ENCODE assay signal across 16 cellular contexts in the genomic region with DNA sequence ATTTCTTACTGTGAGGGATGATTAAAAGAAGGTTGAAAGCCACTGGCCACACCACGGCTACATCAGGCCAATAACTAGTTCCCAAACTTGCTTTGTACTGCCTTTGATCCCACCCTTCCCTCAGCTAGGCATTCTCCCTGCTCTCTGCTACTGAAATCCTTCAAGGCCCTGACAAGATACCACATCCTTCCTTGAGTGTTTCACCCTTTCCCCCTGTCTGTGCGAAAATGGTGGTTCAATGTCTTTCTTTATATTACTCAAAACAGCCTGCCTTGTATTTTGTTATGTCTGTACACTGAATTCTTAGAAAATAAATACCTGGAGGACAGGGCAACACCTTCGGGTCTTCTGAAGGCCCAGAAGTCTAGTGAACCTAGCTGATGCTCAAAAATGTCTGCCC. TPM values are rescaled to one million over a fixed set of nuclear protein-coding genes. Genes with fewer than 3 reads are reported as not detected.
DNase-seq lines count a peak whose midpoint lies in the region; ATAC-seq and TF ChIP-seq lines count a peak whose summit lies in the region.
"Had no signal": no experiment of that assay in that cellular context is flagged by ENCODE, and none has a peak within 500 bp of the region (broad histone marks: within the 10 kb centered on the region; RNA-seq: fewer than 3 reads in every experiment).

No MANE protein-coding gene starts in this region.

- H3K27ac ChIP-seq in SK-N-SH (ENCODE audit: low read depth in 2 of 2, low read length in 1 of 2) (no peak overlapping the region), parathyroid adenoma (no peak overlapping the region), brain microvascular endothelial cell (no peak overlapping the region)

- no peaks in the 10 kb centered on the region; the same call in 1 of the 2 replicates for H4K20me1 ChIP-seq in SK-N-SH (ENCODE audit: insufficient read depth)
- H4K20me1 ChIP-seq in Loucy (ENCODE audit: insufficient read depth, low read length, poor library complexity, severe bottlenecking) = no peaks in the 10 kb centered on the region

- H3F3A ChIP-seq in SK-N-SH (replicated peaks; ENCODE audit: insufficient read depth) = no peaks in the 10 kb centered on the region
- no peaks in the 10 kb centered on the region; the same call in 1 of the 2 replicates for H3F3A ChIP-seq in Loucy (ENCODE audit: low read depth)

- no peaks in the 10 kb centered on the region for H3K9me3 ChIP-seq in SK-N-SH
- no peaks in the 10 kb centered on the region for H3K9me3 ChIP-seq in Loucy (ENCODE audit: insufficient read depth, low read depth, low read length)
- H3K9me3 ChIP-seq in parathyroid adenoma (ENCODE audit: control insufficient read depth, low read length) = no peaks in the 10 kb centered on the region
- H3K9me3 ChIP-seq: heart right ventricle, testis had no signal

- H3K27ac Mint-ChIP-seq in activated naive CD8-positive, alpha-beta T cell treated with anti-CD3 and anti-CD28 coated beads, Interleukin-2, amount 50 U/mL, for 24 hours = peak overlapping the region; percentile 50

- H3K4me1 ChIP-seq in SK-N-SH (ENCODE audit: control insufficient read depth in 1 of 2, insufficient read depth in 2 of 2, low read depth in 1 of 2, low read length in 1 of 2) (peaks cover 0 to 12% of the 10 kb centered on the region in 2 experiments; a peak in 3 of 4 replicates), Loucy (ENCODE audit: insufficient read depth, low read length, poor library complexity, severe bottlenecking) (peaks cover 43% of the 10 kb centered on the region), parathyroid adenoma (peaks cover 3% of the 10 kb centered on the region)

- no peak for ATAC-seq in SK-N-SH treated with all-trans-retinoic acid at 6 μM for 48 hours
- peak; percentile 7 for ATAC-seq in activated naive CD8-positive, alpha-beta T cell treated with anti-CD3 and anti-CD28 coated beads, Interleukin-2, amount 50 U/mL, for 24 hours
- ATAC-seq in activated CD4-positive, CD25-positive, alpha-beta regulatory T cell treated with anti-CD3 and anti-CD28 coated beads, Interleukin-2, amount 50 U/mL, for 24 hours = no peak

- H3K27me3 ChIP-seq in SK-N-SH (ENCODE audit: insufficient read depth) (no peaks in the 10 kb centered on the region), Loucy (ENCODE audit: insufficient read depth, low read length, poor library complexity, severe bottlenecking) (no peaks in the 10 kb centered on the region), parathyroid adenoma (ENCODE audit: control insufficient read depth, insufficient read depth, low read length) (no peaks in the 10 kb centered on the region), brain microvascular endothelial cell (replicated peaks) (no peaks in the 10 kb centered on the region)
- H3K27me3 ChIP-seq: heart right ventricle, testis had no signal

- H3K4me1 Mint-ChIP-seq in activated naive CD8-positive, alpha-beta T cell treated with anti-CD3 and anti-CD28 coated beads, Interleukin-2, amount 50 U/mL, for 24 hours = peaks cover 59% of the 10 kb centered on the region

- peak overlapping the region; percentile 85 for H2AFZ ChIP-seq in SK-N-SH (ENCODE audit: low read depth)
- H2AFZ ChIP-seq in Loucy (ENCODE audit: low read length) = peak overlapping the region; percentile 91
- H2AFZ ChIP-seq in parathyroid adenoma = peak overlapping the region; percentile 89

- no peak for TF ChIP-seq EP300 in SK-N-SH (IDR thresholded peaks at IDR 0.05; ENCODE audit: borderline replicate concordance in 1 of 2, low read depth in 1 of 2, low read length in 1 of 2)

- in situ Hi-C loops in brain microvascular endothelial cell (cut with HindIII; ENCODE audit: low pct_ligation_motif_present, low sequenced_read_pairs) = no loop called here

- CTCF ChIA-PET in SK-N-SH (lab: Yijun Ruan, JAX) = interaction anchor here (0.8 to 3.3 kb wide), 3 partner anchors 9 to 259 kb away, joined by 4 to 17 read pairs (median 7); a partner anchor contains a TSS

- TF ChIP-seq CTCF in SK-N-SH (IDR thresholded peaks at IDR 0.05) = no peak
- TF ChIP-seq CTCF in Loucy (conservative IDR thresholded peaks at IDR 0.05; ENCODE audit: low read length) = no peak
- no peak for TF ChIP-seq CTCF in parathyroid adenoma (IDR thresholded peaks at IDR 0.05)
- TF ChIP-seq CTCF in brain microvascular endothelial cell (IDR thresholded peaks at IDR 0.05; ENCODE audit: low read depth, low read length, missing control alignments) = no peak

- H3K79me2 ChIP-seq in SK-N-SH (ENCODE audit: insufficient read depth) (peaks cover 32% of the 10 kb centered on the region), Loucy (ENCODE audit: insufficient read depth, low read length) (peaks cover 31% of the 10 kb centered on the region), parathyroid adenoma (no peaks in the 10 kb centered on the region)

- H3K36me3 ChIP-seq in SK-N-SH (replicated peaks in 1 of 2; ENCODE audit: control insufficient read depth in 1 of 2, insufficient read depth in 2 of 2, low read length in 1 of 2) = peaks cover under 1 to 3% of the 10 kb centered on the region in 2 experiments
- H3K36me3 ChIP-seq in Loucy (ENCODE audit: insufficient read depth, low read length) = no peaks in the 10 kb centered on the region
- H3K36me3 ChIP-seq in parathyroid adenoma (ENCODE audit: control insufficient read depth, insufficient read depth, low read length) = no peaks in the 10 kb centered on the region
- no peaks in the 10 kb centered on the region for H3K36me3 ChIP-seq in brain microvascular endothelial cell (replicated peaks)

- H3K4me3 Mint-ChIP-seq in activated naive CD8-positive, alpha-beta T cell treated with anti-CD3 and anti-CD28 coated beads, Interleukin-2, amount 50 U/mL, for 24 hours = no peak overlapping the region

- H3K4me2 ChIP-seq in SK-N-SH (no peak overlapping the region), Loucy (ENCODE audit: low read depth, low read length, poor library complexity, severe bottlenecking) (peak overlapping the region; percentile 95), parathyroid adenoma (ENCODE audit: low read length) (no peak overlapping the region)

- H3K36me3 Mint-ChIP-seq in activated naive CD8-positive, alpha-beta T cell treated with anti-CD3 and anti-CD28 coated beads, Interleukin-2, amount 50 U/mL, for 24 hours (ENCODE audit: low read depth) = peaks cover 4% of the 10 kb centered on the region

- POLR2A ChIA-PET in SK-N-SH (lab: Yijun Ruan, JAX) = no interaction called here

- no peaks in the 10 kb centered on the region for H3K9me2 ChIP-seq in SK-N-SH
- H3K9me2 ChIP-seq in Loucy (replicated peaks; ENCODE audit: low read depth, low read length) = no peaks in the 10 kb centered on the region

- no peak overlapping the region for H3K9ac ChIP-seq in SK-N-SH
- peak overlapping the region; percentile 89 for H3K9ac ChIP-seq in Loucy (ENCODE audit: low read depth, low read length, poor library complexity, severe bottlenecking)
- H3K9ac ChIP-seq in parathyroid adenoma = no peak overlapping the region

- H3K4me3 ChIP-seq in SK-N-SH (ENCODE audit: low read depth in 2 of 2, low read length in 1 of 2) (no peak overlapping the region), Loucy (ENCODE audit: low read length, poor library complexity, severe bottlenecking) (no peak overlapping the region), parathyroid adenoma (ENCODE audit: low read depth, low read length) (no peak overlapping the region), brain microvascular endothelial cell (ENCODE audit: low read depth, low read length) (no peak overlapping the region)

- DNase-seq in SK-N-SH (no peak), GM03348 (ENCODE audit: low spot score) (no peak), brain microvascular endothelial cell (no peak)
- DNase-seq in activated naive CD8-positive, alpha-beta T cell treated with anti-CD3 and anti-CD28 coated beads, Interleukin-2, amount 50 U/mL, for 24 hours = peak; percentile 7
- DNase-seq: activated CD8-positive, alpha-beta memory T cell treated with anti-CD3 and anti-CD28 coated beads, Interleukin-2, amount 50 U/mL, for 4 hours; heart right ventricle; left cardiac atrium; MV-4-11; NCI-H748 treated with DMSO at 0.1 percent for 48 hours; SHP77 treated with DMSO at 0.1 percent for 48 hours; stimulated activated CD4-positive, alpha-beta T cell treated with anti-CD3 and anti-CD28 coated beads, Interleukin-15, amount 100 ng/mL, for 24 hours; testis had no signal

- H3K27me3 Mint-ChIP-seq in activated naive CD8-positive, alpha-beta T cell treated with anti-CD3 and anti-CD28 coated beads, Interleukin-2, amount 50 U/mL, for 24 hours = peaks cover 3% of the 10 kb centered on the region

- WGBS in SK-N-SH (ENCODE audit: low lambda C conversion rate) = 99% methylated on average over 3 of the region's 3 CpGs

- no peak for TF ChIP-seq RAD21 in SK-N-SH (IDR thresholded peaks at IDR 0.05; ENCODE audit: low read length)

- peaks cover 3% of the 10 kb centered on the region for H3K9me3 Mint-ChIP-seq in activated naive CD8-positive, alpha-beta T cell treated with anti-CD3 and anti-CD28 coated beads, Interleukin-2, amount 50 U/mL, for 24 hours

TF ChIP-seq in SK-N-SH, 30 proteins besides CTCF, POLR2A, EP300 and RAD21 (continues in another document):
- TF ChIP-seq MXI1 (IDR thresholded peaks at IDR 0.05; ENCODE audit: low read depth, low read length) (no peak), JUND (IDR thresholded peaks at IDR 0.05) (no peak), MEF2A (IDR thresholded peaks at IDR 0.05; ENCODE audit: borderline replicate concordance, low read depth) (no peak)

TF ChIP-seq in SK-N-SH treated with all-trans-retinoic acid at 6 μM for 48 hours, 23 proteins besides CTCF, POLR2A, EP300 and RAD21 (continues in another document):
- no peak for TF ChIP-seq PPARA (CRISPR knock-in tag; IDR thresholded peaks at IDR 0.05; ENCODE audit: borderline replicate concordance)
- no peak for TF ChIP-seq BACH2 (CRISPR knock-in tag; IDR thresholded peaks at IDR 0.05; ENCODE audit: borderline replicate concordance)
- no peak for TF ChIP-seq ESRRG (CRISPR knock-in tag; IDR thresholded peaks at IDR 0.05)
- TF ChIP-seq RARB (CRISPR knock-in tag; IDR thresholded peaks at IDR 0.05) = no peak
- TF ChIP-seq, protein P1, sequence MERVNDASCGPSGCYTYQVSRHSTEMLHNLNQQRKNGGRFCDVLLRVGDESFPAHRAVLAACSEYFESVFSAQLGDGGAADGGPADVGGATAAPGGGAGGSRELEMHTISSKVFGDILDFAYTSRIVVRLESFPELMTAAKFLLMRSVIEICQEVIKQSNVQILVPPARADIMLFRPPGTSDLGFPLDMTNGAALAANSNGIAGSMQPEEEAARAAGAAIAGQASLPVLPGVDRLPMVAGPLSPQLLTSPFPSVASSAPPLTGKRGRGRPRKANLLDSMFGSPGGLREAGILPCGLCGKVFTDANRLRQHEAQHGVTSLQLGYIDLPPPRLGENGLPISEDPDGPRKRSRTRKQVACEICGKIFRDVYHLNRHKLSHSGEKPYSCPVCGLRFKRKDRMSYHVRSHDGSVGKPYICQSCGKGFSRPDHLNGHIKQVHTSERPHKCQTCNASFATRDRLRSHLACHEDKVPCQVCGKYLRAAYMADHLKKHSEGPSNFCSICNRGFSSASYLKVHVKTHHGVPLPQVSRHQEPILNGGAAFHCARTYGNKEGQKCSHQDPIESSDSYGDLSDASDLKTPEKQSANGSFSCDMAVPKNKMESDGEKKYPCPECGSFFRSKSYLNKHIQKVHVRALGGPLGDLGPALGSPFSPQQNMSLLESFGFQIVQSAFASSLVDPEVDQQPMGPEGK (CRISPR knock-in tag; IDR thresholded peaks at IDR 0.05; ENCODE audit: borderline replicate concordance) = no peak
- no peak for TF ChIP-seq ZC3H10 (CRISPR knock-in tag; IDR thresholded peaks at IDR 0.05)

RNA-seq across cellular contexts. Expression of a gene that starts 0.9 kb away (rescaled TPM):
- polyA plus RNA-seq in SK-N-SH (2012; rRNA removed) = 12.8 and 15.9 TPM in 2 replicates
- polyA plus RNA-seq in SK-N-SH (2012; cell fraction: cytosol; rRNA removed) = 11.0 and 11.7 TPM in 2 replicates
- polyA plus RNA-seq in SK-N-SH (2012; cell fraction: nucleus; rRNA removed) = 25.7 and 55.8 TPM in 2 replicates
